ENCODE assay signal across 11 cellular contexts in the genomic region with DNA sequence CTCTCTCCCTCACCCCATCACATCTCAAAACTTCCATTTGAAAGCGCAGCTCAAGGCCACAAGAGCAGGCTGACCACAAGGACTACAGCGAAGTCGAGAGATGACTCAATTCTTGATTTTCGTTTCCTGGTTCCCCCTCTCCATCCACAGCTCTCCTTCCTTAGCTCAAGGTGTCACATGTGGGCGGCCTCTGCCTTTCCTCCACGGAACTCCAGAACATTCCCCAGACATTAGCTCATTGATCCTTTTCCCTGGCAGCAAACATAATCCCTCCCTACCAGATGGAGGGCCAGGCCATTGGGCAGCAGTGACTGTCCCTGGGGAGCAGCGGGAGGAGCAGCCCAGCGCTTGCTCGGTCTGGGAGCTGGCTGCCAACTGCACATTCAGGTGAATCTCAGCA. TPM values are rescaled to one million over a fixed set of nuclear protein-coding genes. Genes with fewer than 3 reads are reported as not detected.
DNase-seq lines count a peak whose midpoint lies in the region; ATAC-seq, FAIRE-seq and TF ChIP-seq lines count a peak whose summit lies in the region.
"Had no signal": no experiment of that assay in that cellular context is flagged by ENCODE, and none has a peak within 500 bp of the region (broad histone marks: within the 10 kb centered on the region; RNA-seq: fewer than 3 reads in every experiment).

No MANE protein-coding gene starts in this region.

- no peak for TF ChIP-seq CTCF in left ventricle myocardium inferior (IDR thresholded peaks at IDR 0.05; ENCODE audit: borderline replicate concordance)

- H3K4me1 ChIP-seq in left ventricle myocardium inferior (peaks cover 28% of the 10 kb centered on the region), small intestine (ENCODE audit: control insufficient read depth in 2 of 2, insufficient read depth in 1 of 2, low read depth in 1 of 2, low read length in 1 of 2) (no peaks in the 10 kb centered on the region)

- DNase-seq in left ventricle myocardium superior (no peak), left ventricle myocardium inferior (no peak), amniotic epithelial cell (ENCODE audit: low read depth) (peak; percentile 62), DMS79 (lab: John Stamatoyannopoulos, UW) (no peak), NK-92 (lab: John Stamatoyannopoulos, UW; ENCODE audit: unreplicated experiment) (no peak), small intestine (no peak), SHP77 (lab: John Stamatoyannopoulos, UW) (no peak)
- DNase-seq: NCI-H1092 had no signal

- H3K4me3 ChIP-seq in left ventricle myocardium inferior (no peak overlapping the region), small intestine (ENCODE audit: low read depth in 1 of 2, low read length in 2 of 2) (no peak overlapping the region)
- H3K4me3 ChIP-seq: upper lobe of left lung had no signal

- 80 to 88% (median 81%) methylated on average over 9 of the region's 9 CpGs for whole genome bisulfite sequencing in small intestine, 3 donors

- no peak for FAIRE-seq in small intestine (lab: Jason Lieb, UNC)
- FAIRE-seq: A204.1 had no signal

- H3K27ac ChIP-seq in left ventricle myocardium inferior (replicated peaks): no peak overlapping the region
- H3K27ac ChIP-seq in small intestine (ENCODE audit: low read depth in 1 of 2, low read length in 1 of 2): no peak overlapping the region
- H3K27ac ChIP-seq: upper lobe of left lung had no signal

- H3K36me3 ChIP-seq in left ventricle myocardium inferior (no peaks in the 10 kb centered on the region), small intestine (ENCODE audit: control insufficient read depth in 2 of 2, insufficient read depth in 2 of 2, low read length in 2 of 2) (no peaks in the 10 kb centered on the region)
- H3K36me3 ChIP-seq: upper lobe of left lung had no signal

- ATAC-seq in left ventricle myocardium superior (peak; percentile 18), HG03097 (IDR thresholded peaks at IDR 0.05; ENCODE audit: low FRiP score, unreplicated experiment) (peak; percentile 85)

- H3K27me3 ChIP-seq in left ventricle myocardium inferior (ENCODE audit: low read depth): no peaks in the 10 kb centered on the region
- H3K27me3 ChIP-seq in small intestine (ENCODE audit: control insufficient read depth in 2 of 2, insufficient read depth in 2 of 2, low read length in 2 of 2): no peaks in the 10 kb centered on the region
- H3K27me3 ChIP-seq: upper lobe of left lung had no signal

- intact Hi-C loops in left ventricle myocardium superior (cut with micrococcal nuclease): no loop called here
- intact Hi-C loops in left ventricle myocardium inferior (cut with micrococcal nuclease): no loop called here

- no peaks in the 10 kb centered on the region for H3K9me3 ChIP-seq in left ventricle myocardium inferior (replicated peaks)
- no peaks in the 10 kb centered on the region for H3K9me3 ChIP-seq in small intestine (ENCODE audit: control insufficient read depth, low read depth)
- H3K9me3 ChIP-seq: upper lobe of left lung had no signal

RNA-seq across cellular contexts. Expression of gene CCDC149, which starts 56.3 kb away (rescaled TPM):
- total RNA-seq in left ventricle myocardium superior (13.2 TPM), left ventricle myocardium inferior (9.0 TPM)
- 1 to 10 TPM; 2.2 to 7.5 (median 2.9) TPM for polyA plus RNA-seq in small intestine
